Comparison of ENCODE assay signal across 9 cellular contexts in the genomic region with DNA sequence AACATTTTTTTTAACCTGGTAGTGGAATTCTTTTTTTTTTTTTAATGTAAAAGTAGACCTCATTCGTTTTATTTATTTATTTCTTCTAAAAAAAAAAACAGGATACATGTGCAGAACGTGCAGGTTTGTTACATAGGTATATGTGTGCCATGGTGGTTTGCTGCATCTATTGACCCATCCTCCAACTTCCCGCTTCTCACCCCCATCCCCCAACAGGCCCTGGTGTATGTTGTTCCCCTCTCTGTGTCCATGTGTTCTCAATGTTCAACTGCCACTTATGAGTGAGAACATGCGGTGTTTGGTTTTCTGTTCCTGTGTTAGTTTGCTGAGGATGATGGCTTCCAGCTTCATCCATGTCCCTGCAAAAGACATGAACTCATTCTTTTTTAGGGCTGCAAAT. TPM values are rescaled to one million over a fixed set of nuclear protein-coding genes. Genes with fewer than 3 reads are reported as not detected.
DNase-seq lines count a peak whose midpoint lies in the region; ATAC-seq and TF ChIP-seq lines count a peak whose summit lies in the region.
"Not testable (repeated sequence)": the region's sequence is repeated elsewhere in the genome, so short reads cannot be mapped to it uniquely, and the experiment has no call there.
"Had no signal": no experiment of that assay in that cellular context is flagged by ENCODE, and none has a peak within 500 bp of the region (broad histone marks: within the 10 kb centered on the region; RNA-seq: fewer than 3 reads in every experiment).

No MANE protein-coding gene starts in this region.

- not testable (repeated sequence) for DNase-seq in PC-3; MCF 10A (ENCODE audit: unreplicated experiment); heart right ventricle; type B pancreatic cell (ENCODE audit: extremely low spot score, unreplicated experiment)

- intact Hi-C loops in PC-3 (cut with micrococcal nuclease), result loop anchor here (1.0 kb wide), 1 partner anchor 24 kb away; no protein-coding TSS in a partner anchor
- intact Hi-C loops in MCF 10A (cut with micrococcal nuclease); heart right ventricle (cut with DNase I): not testable (repeated sequence)

- 67 to 82% methylated on average over 4 of the region's 4 CpGs for WGBS in heart right ventricle, 2 donors

- ATAC-seq in PC-3, heart right ventricle: not testable (repeated sequence)

- not testable (repeated sequence) for H3K27me3 Mint-ChIP-seq in MCF 10A (ENCODE audit: insufficient read depth, unreplicated experiment); type B pancreatic cell

- H3K9ac ChIP-seq in KMS-11 (peak overlapping the region; percentile 92), skeletal muscle tissue (ENCODE audit: low read depth in 1 of 3, low read length in 3 of 3) (peak overlapping the region in 1 of 3 donors; percentile 79)
- not testable (repeated sequence) for H3K9ac ChIP-seq in PC-3 (ENCODE audit: low read length)

- not testable (repeated sequence) for H3K36me3 ChIP-seq in KMS-11 (ENCODE audit: insufficient read depth); PC-3 (ENCODE audit: low read depth, low read length); heart right ventricle; muscle layer of duodenum (ENCODE audit: control insufficient read depth in 1 of 2, insufficient read depth in 2 of 2, low read length in 2 of 2); skeletal muscle tissue (ENCODE audit: control insufficient read depth in 3 of 3, insufficient read depth in 3 of 3, low read length in 3 of 3)

- not testable (repeated sequence) for H3K9me2 ChIP-seq in PC-3 (replicated peaks; ENCODE audit: low read length)

- H4K20me1 ChIP-seq in KMS-11 (ENCODE audit: insufficient read depth); PC-3 (ENCODE audit: low read length): not testable (repeated sequence)

- not testable (repeated sequence) for H3F3A ChIP-seq in PC-3 (ENCODE audit: low read length, unreplicated experiment)

- peak overlapping the region; percentile 86 for H3K27ac Mint-ChIP-seq in MCF 10A (ENCODE audit: low read depth, unreplicated experiment)
- H3K27ac Mint-ChIP-seq in type B pancreatic cell, result peak overlapping the region; percentile 95

- TF ChIP-seq CTCF in KMS-11 (conservative IDR thresholded peaks at IDR 0.05; ENCODE audit: low read depth, low read length); PC-3 (conservative IDR thresholded peaks at IDR 0.05; ENCODE audit: low read depth, low read length); MCF 10A (IDR thresholded peaks at IDR 0.05; ENCODE audit: unreplicated experiment); heart right ventricle (IDR thresholded peaks at IDR 0.05); type B pancreatic cell (conservative IDR thresholded peaks at IDR 0.05): not testable (repeated sequence)

- CTCF ChIA-PET in PC-3 (lab: Charles Lee); MCF 10A (lab: Yijun Ruan, JAX): not testable (repeated sequence)

- BruUV-seq in PC-3 (replicated peaks; lab: Mats Ljungman, UMichigan); MCF 10A (replicated peaks; lab: Mats Ljungman, UMichigan): not testable (repeated sequence)

- H3K4me1 Mint-ChIP-seq in MCF 10A (ENCODE audit: insufficient read depth, unreplicated experiment) (peaks cover 21% of the 10 kb centered on the region), type B pancreatic cell (ENCODE audit: unreplicated experiment) (peaks cover 35% of the 10 kb centered on the region)

- peaks cover 14% of the 10 kb centered on the region for H3K4me1 ChIP-seq in KMS-11 (ENCODE audit: low read depth, poor library complexity, severe bottlenecking)
- H3K4me1 ChIP-seq in PC-3 (ENCODE audit: insufficient read depth, low read length), result peaks cover 26% of the 10 kb centered on the region
- H3K4me1 ChIP-seq in heart right ventricle, result peaks cover 0 to 67% (median 24%) of the 10 kb centered on the region in 9 donors
- peaks cover 0 to 34% of the 10 kb centered on the region in 2 donors for H3K4me1 ChIP-seq in muscle layer of duodenum (ENCODE audit: control insufficient read depth in 1 of 2, insufficient read depth in 2 of 2, low read length in 2 of 2)
- H3K4me1 ChIP-seq in skeletal muscle tissue (ENCODE audit: control insufficient read depth in 3 of 3, insufficient read depth in 3 of 3, low read length in 3 of 3), result peaks cover 41 to 66% (median 50%) of the 10 kb centered on the region in 3 donors

- not testable (repeated sequence) for H3K79me2 ChIP-seq in KMS-11 (ENCODE audit: insufficient read depth, low read depth); PC-3 (ENCODE audit: low read length)

- not testable (repeated sequence) for H3K9me3 ChIP-seq in PC-3 (ENCODE audit: low read length); heart right ventricle; muscle layer of duodenum (ENCODE audit: control insufficient read depth in 1 of 2, low read length in 2 of 2); skeletal muscle tissue (ENCODE audit: control insufficient read depth in 3 of 3, low read length in 3 of 3)

- H3K27me3 ChIP-seq in KMS-11 (ENCODE audit: insufficient read depth, low read depth); PC-3 (ENCODE audit: low read length); muscle layer of duodenum (ENCODE audit: low read depth, low read length); skeletal muscle tissue (ENCODE audit: control insufficient read depth in 3 of 3, insufficient read depth in 3 of 3, low read length in 3 of 3): not testable (repeated sequence)
- H3K27me3 ChIP-seq in heart right ventricle, result peaks cover 0 to 11% (median 0%) of the 10 kb centered on the region in 7 donors

- H3K27ac ChIP-seq in KMS-11 (peak overlapping the region; percentile 90), heart right ventricle (peak overlapping the region in 6 of 10 donors; percentile 52 to 74 (median 62)), muscle layer of duodenum (ENCODE audit: low read length) (peak overlapping the region; percentile 91), skeletal muscle tissue (ENCODE audit: low read depth, low read length) (peak overlapping the region; percentile 81)
- H3K27ac ChIP-seq in PC-3 (ENCODE audit: low read length), result not testable (repeated sequence)

- H3K4me3 ChIP-seq in KMS-11 (IDR thresholded peaks at IDR 0.05; ENCODE audit: insufficient read depth, low read depth, low read length); heart right ventricle; muscle layer of duodenum (ENCODE audit: low read depth in 1 of 2, low read length in 2 of 2); skeletal muscle tissue (ENCODE audit: low read length in 3 of 3): not testable (repeated sequence)
- peak overlapping the region; percentile 67; the same call in 1 of the 2 replicates for H3K4me3 ChIP-seq in PC-3 (ENCODE audit: low read length)

- H3K4me2 ChIP-seq in KMS-11 (peak overlapping the region; percentile 60), PC-3 (ENCODE audit: low read length) (peak overlapping the region; percentile 73; the same call in 1 of the 2 replicates)

- H3K36me3 Mint-ChIP-seq in MCF 10A (ENCODE audit: insufficient read depth, unreplicated experiment); type B pancreatic cell: not testable (repeated sequence)

- peak overlapping the region; percentile 64 for H2AFZ ChIP-seq in KMS-11 (ENCODE audit: low read depth)
- H2AFZ ChIP-seq in PC-3 (ENCODE audit: low read length), result not testable (repeated sequence)

- POLR2A ChIA-PET in PC-3 (lab: Charles Lee; ENCODE audit: unreplicated experiment), result not testable (repeated sequence)
- POLR2A ChIA-PET in MCF 10A (lab: Yijun Ruan, JAX), result interaction anchor here (2.4 to 2.6 kb wide), 2 partner anchors 22 to 34 kb away, joined by 10 to 15 read pairs; no protein-coding TSS in a partner anchor

- not testable (repeated sequence) for H3K4me3 Mint-ChIP-seq in MCF 10A (ENCODE audit: unreplicated experiment)
- H3K4me3 Mint-ChIP-seq in type B pancreatic cell, result peak overlapping the region; percentile 63

- H3K9me3 Mint-ChIP-seq in MCF 10A (ENCODE audit: unreplicated experiment); type B pancreatic cell: not testable (repeated sequence)

RNA-seq across cellular contexts. Expression of gene TACC2, which starts 29.0 kb away (rescaled TPM):
- 27.9 and 31.7 TPM in 2 replicates for total RNA-seq in PC-3 (2014; rRNA removed)
- 66.8 and 89.0 TPM in 2 replicates for total RNA-seq in MCF 10A (2022)
- total RNA-seq in heart right ventricle, result 100 to 1,000 TPM; 266 to 451 (median 378) TPM
- polyA plus RNA-seq in heart right ventricle, result 100 to 1,000 TPM in 1 of 2 donors, 10 to 100 TPM in 1; 68.1 to 314 TPM
- total RNA-seq in skeletal muscle tissue, result 37.6 TPM
- 67.0 and 71.2 TPM in 2 replicates for total RNA-seq in type B pancreatic cell (ENCODE audit: low replicate concordance)
- total RNA-seq: CD4-positive, alpha-beta memory T cell had no signal
- polyA plus RNA-seq: CD4-positive, alpha-beta memory T cell; IgD-negative memory B cell had no signal

RNA-seq across cellular contexts. Expression of gene NSMCE4A, which starts 42.9 kb away (rescaled TPM):
- total RNA-seq in PC-3 (2014; rRNA removed) (46.3 and 47.3 TPM in 2 replicates), MCF 10A (2022) (24.5 and 30.2 TPM in 2 replicates), heart right ventricle (10 to 100 TPM; 18.2 to 35.4 (median 24.4) TPM), skeletal muscle tissue (31.3 TPM), type B pancreatic cell (ENCODE audit: low replicate concordance) (45.1 and 52.9 TPM in 2 replicates)
- 10 to 100 TPM; 25.8 to 58.5 TPM for polyA plus RNA-seq in heart right ventricle
